Comparison of ENCODE assay signal across 9 cellular contexts in the genomic region with DNA sequence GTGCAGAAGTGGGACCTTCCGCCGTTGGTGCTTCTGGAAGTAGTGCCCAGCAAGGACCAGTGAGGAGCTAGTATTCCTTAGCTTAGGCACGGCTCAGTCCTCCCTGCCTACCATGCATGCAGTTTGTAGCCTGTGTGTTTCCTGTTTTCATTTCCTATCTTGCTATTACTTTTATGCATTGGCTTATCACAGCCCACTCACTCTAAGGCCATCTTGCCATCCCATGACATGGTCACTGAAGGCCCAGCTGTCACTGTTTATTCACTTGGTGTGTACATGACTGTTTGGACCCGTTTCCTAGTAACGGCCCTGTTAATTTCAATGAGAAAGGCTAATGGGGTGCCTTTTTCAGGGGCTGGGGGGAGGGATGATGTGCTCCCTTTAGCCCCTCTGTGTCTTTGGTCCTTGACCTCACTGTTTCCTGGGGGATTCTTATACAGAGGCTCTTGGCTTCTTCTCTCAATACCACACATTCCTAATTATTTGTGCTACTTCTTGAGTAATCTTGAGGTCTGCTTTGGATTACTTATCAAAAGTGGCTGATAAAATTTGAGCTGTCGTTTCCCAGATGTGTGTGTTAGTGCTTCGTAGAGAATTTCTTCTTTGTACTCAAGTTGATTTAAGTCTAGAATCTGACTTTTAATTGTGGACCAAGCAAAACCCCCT. TPM values are rescaled to one million over a fixed set of nuclear protein-coding genes. Genes with fewer than 3 reads are reported as not detected.
DNase-seq lines count a peak whose midpoint lies in the region; TF ChIP-seq lines count a peak whose summit lies in the region.
"Had no signal": no experiment of that assay in that cellular context is flagged by ENCODE, and none has a peak within 500 bp of the region (broad histone marks: within the 10 kb centered on the region; RNA-seq: fewer than 3 reads in every experiment).

No MANE protein-coding gene starts in this region.

- H3K36me3 Mint-ChIP-seq in osteocyte (ENCODE audit: unreplicated experiment) = no peaks in the 10 kb centered on the region

- H3K4me3 Mint-ChIP-seq in osteocyte (ENCODE audit: unreplicated experiment) = peak overlapping the region; percentile 55
- H3K4me3 Mint-ChIP-seq: activated naive CD4-positive, alpha-beta T cell treated with anti-CD3 and anti-CD28 coated beads for 36 hours had no signal

- no peaks in the 10 kb centered on the region for H3K27me3 ChIP-seq in esophagus (ENCODE audit: control insufficient read depth in 1 of 2, insufficient read depth in 2 of 2, low read length in 2 of 2)

- 57 to 60% methylated on average over 7 of the region's 7 CpGs for WGBS in esophagus, 2 donors

- TF ChIP-seq CTCF in GM10266 (IDR thresholded peaks at IDR 0.05; ENCODE audit: control insufficient read depth, insufficient read depth, low read depth, missing control alignments) (no peak), osteocyte (IDR thresholded peaks at IDR 0.05) (no peak)

- peak overlapping the region; percentile 99 for H3K27ac Mint-ChIP-seq in osteocyte (ENCODE audit: unreplicated experiment)
- H3K27ac Mint-ChIP-seq: activated naive CD4-positive, alpha-beta T cell treated with anti-CD3 and anti-CD28 coated beads for 36 hours had no signal

- peak overlapping the region; percentile 64 to 70 for H3K27ac ChIP-seq in esophagus (ENCODE audit: low read depth in 2 of 2, low read length in 1 of 2)

- H3K9me3 Mint-ChIP-seq in osteocyte (ENCODE audit: unreplicated experiment) = no peaks in the 10 kb centered on the region
- H3K9me3 Mint-ChIP-seq: activated naive CD4-positive, alpha-beta T cell treated with anti-CD3 and anti-CD28 coated beads for 36 hours had no signal

- no peaks in the 10 kb centered on the region for H3K9me3 ChIP-seq in esophagus (ENCODE audit: control insufficient read depth in 2 of 2, insufficient read depth in 1 of 2, low read depth in 1 of 2, low read length in 1 of 2)

- DNase-seq in GM10266 (ENCODE audit: extremely low spot score) (peak; percentile 36), NCI-H146 treated with DMSO at 0.1 percent for 48 hours (lab: John Stamatoyannopoulos, UW; ENCODE audit: unreplicated experiment) (peak; percentile 58), osteocyte (ENCODE audit: extremely low spot score, unreplicated experiment) (no peak), hypothalamus (lab: John Stamatoyannopoulos, UW) (no peak), NCI-H1694 treated with DMSO at 0.1 percent for 48 hours (lab: John Stamatoyannopoulos, UW) (no peak), Ammon's horn (ENCODE audit: low spot score) (no peak), GM19240 (ENCODE audit: insufficient read length, low spot score) (no peak)
- DNase-seq: activated naive CD4-positive, alpha-beta T cell treated with anti-CD3 and anti-CD28 coated beads for 36 hours had no signal

- H3K4me1 ChIP-seq in esophagus (ENCODE audit: control insufficient read depth in 2 of 2, insufficient read depth in 2 of 2, low read length in 1 of 2) = peaks cover 3 to 11% of the 10 kb centered on the region in 2 donors

- H3K27me3 Mint-ChIP-seq in osteocyte (ENCODE audit: unreplicated experiment) = no peaks in the 10 kb centered on the region

- H3K4me3 ChIP-seq in esophagus (ENCODE audit: low read depth in 1 of 2, low read length in 2 of 2) = no peak overlapping the region

- no peaks in the 10 kb centered on the region for H3K36me3 ChIP-seq in esophagus (ENCODE audit: control insufficient read depth in 2 of 2, insufficient read depth in 2 of 2, low read length in 1 of 2)

- H3K4me1 Mint-ChIP-seq in osteocyte (ENCODE audit: unreplicated experiment) = peaks cover 64% of the 10 kb centered on the region

RNA-seq across cellular contexts. Expression of gene TRAK1, which starts 24.5 kb away (rescaled TPM):
- 10 to 100 TPM; 12.2 to 21.4 TPM for polyA plus RNA-seq in esophagus
- 30.7 and 35.7 TPM in 2 replicates for total RNA-seq in osteocyte

Comparison
In these comparisons a context has a peak if more than half of its experiments do, and no peak if none do; other contexts are left out.
1. DNase-seq: peak in GM10266 (single experiment) and NCI-H146 treated with DMSO at 0.1 percent for 48 hours (single experiment); none in osteocyte (single experiment), hypothalamus (0 of 51), NCI-H1694 treated with DMSO at 0.1 percent for 48 hours (single experiment), Ammon's horn (single experiment) and GM19240 (single experiment).